In the genomic region with DNA sequence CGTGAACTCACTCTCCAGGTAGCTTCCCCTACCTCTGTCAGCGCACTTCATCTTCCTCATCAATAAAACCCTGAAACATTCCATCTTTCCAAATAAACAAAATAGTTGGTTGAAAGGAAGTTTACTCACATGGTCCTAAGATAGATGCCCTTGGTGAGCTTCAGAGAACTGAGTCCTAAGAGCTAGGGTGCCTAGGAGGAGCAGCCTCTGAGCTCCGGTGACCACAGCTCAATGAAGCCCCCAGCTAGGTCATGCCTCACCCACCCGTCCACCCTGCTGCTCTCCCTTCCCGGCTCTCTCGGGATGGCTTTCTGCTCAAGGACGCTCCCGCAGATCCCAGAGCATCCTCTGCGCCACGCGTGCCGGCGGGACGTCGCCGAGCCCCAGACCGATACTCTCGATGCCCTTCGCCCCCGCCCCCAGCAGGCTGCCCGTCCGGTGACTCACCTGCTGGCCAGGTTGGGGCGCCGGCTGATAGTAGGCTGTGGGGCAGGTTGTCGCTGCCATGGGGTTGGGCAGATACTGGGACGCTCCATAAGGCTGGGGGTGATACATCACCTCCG, we compare ENCODE assay signal across 8 cellular contexts. TPM values are rescaled to one million over a fixed set of nuclear protein-coding genes. Genes with fewer than 3 reads are reported as not detected.
A peak's percentile ranks its signal among the peaks of the same experiment; 100 is the strongest.
DNase-seq lines count a peak whose midpoint lies in the region; ATAC-seq and TF ChIP-seq lines count a peak whose summit lies in the region.

No MANE protein-coding gene starts in this region.

- POLR2A ChIA-PET in activated CD4-positive, alpha-beta memory T cell treated with anti-CD3 and anti-CD28 coated beads for 36 hours (lab: Charles Lee), result no interaction called here
- POLR2A ChIA-PET in activated CD4-positive, alpha-beta memory T cell treated with anti-CD3 and anti-CD28 coated beads, Interleukin-2, amount 10 ng/mL, durations not matched to agents 7 days and 5 days (lab: Charles Lee), result no interaction called here

- H3K4me1 ChIP-seq in ascending aorta (peaks cover 0 to 12% of the 10 kb centered on the region in 2 donors), tibial artery (peaks cover 0 to 41% (median 12%) of the 10 kb centered on the region in 4 donors)

- TF ChIP-seq CTCF in ascending aorta (IDR thresholded peaks at IDR 0.05) (no peak), tibial artery (IDR thresholded peaks at IDR 0.05) (no peak)

- H3K36me3 Mint-ChIP-seq in activated CD4-positive, alpha-beta memory T cell treated with anti-CD3 and anti-CD28 coated beads for 36 hours, result no peaks in the 10 kb centered on the region
- no peaks in the 10 kb centered on the region for H3K36me3 Mint-ChIP-seq in activated CD4-positive, alpha-beta memory T cell treated with anti-CD3 and anti-CD28 coated beads, Interleukin-2, amount 10 ng/mL, durations not matched to agents 7 days and 5 days (ENCODE audit: low read depth)

- H3K27ac ChIP-seq in ascending aorta, result peak overlapping the region; percentile 90 to 91
- peak overlapping the region; percentile 88 to 96 for H3K27ac ChIP-seq in tibial artery

- H3K36me3 ChIP-seq in ascending aorta (no peaks in the 10 kb centered on the region), tibial artery (no peaks in the 10 kb centered on the region)

- DNase-seq in activated CD4-positive, alpha-beta memory T cell treated with anti-CD3 and anti-CD28 coated beads for 36 hours, result peak; percentile 18
- no peak for DNase-seq in activated CD4-positive, alpha-beta memory T cell treated with anti-CD3 and anti-CD28 coated beads, Interleukin-2, amount 10 ng/mL, durations not matched to agents 7 days and 5 days
- DNase-seq in ascending aorta (ENCODE audit: low spot score in 2 of 2), result peak in 1 of 2 donors; percentile 81
- no peak for DNase-seq in left colon
- peak; percentile 42 to 72 for DNase-seq in tibial artery
- no peak for DNase-seq in dedifferentiated amniotic fluid mesenchymal stem cell (ENCODE audit: extremely low spot score)

- ATAC-seq in left colon (peak; percentile 11), GM21717 (IDR thresholded peaks at IDR 0.05; ENCODE audit: unreplicated experiment) (no peak), GM18868 (IDR thresholded peaks at IDR 0.05; ENCODE audit: unreplicated experiment) (no peak)

- no peak overlapping the region for H3K27ac Mint-ChIP-seq in activated CD4-positive, alpha-beta memory T cell treated with anti-CD3 and anti-CD28 coated beads for 36 hours
- no peak overlapping the region for H3K27ac Mint-ChIP-seq in activated CD4-positive, alpha-beta memory T cell treated with anti-CD3 and anti-CD28 coated beads, Interleukin-2, amount 10 ng/mL, durations not matched to agents 7 days and 5 days

- H3K9me3 ChIP-seq in ascending aorta (no peaks in the 10 kb centered on the region), tibial artery (no peaks in the 10 kb centered on the region)

- H3K4me1 Mint-ChIP-seq in activated CD4-positive, alpha-beta memory T cell treated with anti-CD3 and anti-CD28 coated beads for 36 hours (ENCODE audit: low read depth), result peaks cover 3% of the 10 kb centered on the region
- H3K4me1 Mint-ChIP-seq in activated CD4-positive, alpha-beta memory T cell treated with anti-CD3 and anti-CD28 coated beads, Interleukin-2, amount 10 ng/mL, durations not matched to agents 7 days and 5 days, result peaks cover 2% of the 10 kb centered on the region

- no peak overlapping the region for H3K4me3 Mint-ChIP-seq in activated CD4-positive, alpha-beta memory T cell treated with anti-CD3 and anti-CD28 coated beads for 36 hours
- H3K4me3 Mint-ChIP-seq in activated CD4-positive, alpha-beta memory T cell treated with anti-CD3 and anti-CD28 coated beads, Interleukin-2, amount 10 ng/mL, durations not matched to agents 7 days and 5 days, result no peak overlapping the region

- intact Hi-C loops in activated CD4-positive, alpha-beta memory T cell treated with anti-CD3 and anti-CD28 coated beads for 36 hours (cut with micrococcal nuclease), result no loop called here
- intact Hi-C loops in ascending aorta (cut with DNase I) (loop anchor here (2.0 kb wide), 4 partner anchors 53 to 237 kb away; partner anchors contain the start of gene CHMP2B), left colon (cut with DNase I, micrococcal nuclease) (no loop called here), tibial artery (cut with DNase I; ENCODE audit: low total_unique reads) (no loop called here)

- H3K4me3 ChIP-seq in ascending aorta (peak overlapping the region; percentile 65 to 89), tibial artery (peak overlapping the region; percentile 69 to 95)

- H3K27me3 Mint-ChIP-seq in activated CD4-positive, alpha-beta memory T cell treated with anti-CD3 and anti-CD28 coated beads for 36 hours, result peaks cover 14% of the 10 kb centered on the region
- H3K27me3 Mint-ChIP-seq in activated CD4-positive, alpha-beta memory T cell treated with anti-CD3 and anti-CD28 coated beads, Interleukin-2, amount 10 ng/mL, durations not matched to agents 7 days and 5 days, result peaks cover 21% of the 10 kb centered on the region

- CTCF ChIA-PET in activated CD4-positive, alpha-beta memory T cell treated with anti-CD3 and anti-CD28 coated beads for 36 hours (lab: Charles Lee), result no interaction called here
- CTCF ChIA-PET in activated CD4-positive, alpha-beta memory T cell treated with anti-CD3 and anti-CD28 coated beads, Interleukin-2, amount 10 ng/mL, durations not matched to agents 7 days and 5 days (lab: Charles Lee), result no interaction called here

- H3K9me3 Mint-ChIP-seq in activated CD4-positive, alpha-beta memory T cell treated with anti-CD3 and anti-CD28 coated beads for 36 hours, result no peaks in the 10 kb centered on the region
- no peaks in the 10 kb centered on the region for H3K9me3 Mint-ChIP-seq in activated CD4-positive, alpha-beta memory T cell treated with anti-CD3 and anti-CD28 coated beads, Interleukin-2, amount 10 ng/mL, durations not matched to agents 7 days and 5 days

- H3K27me3 ChIP-seq in ascending aorta (no peaks in the 10 kb centered on the region), tibial artery (no peaks in the 10 kb centered on the region)

RNA-seq across cellular contexts. Expression of gene VGLL3, which starts 0.7 kb away (rescaled TPM):
- total RNA-seq in activated CD4-positive, alpha-beta memory T cell treated with anti-CD3 and anti-CD28 coated beads for 36 hours, result not detected
- not detected for total RNA-seq in activated CD4-positive, alpha-beta memory T cell treated with anti-CD3 and anti-CD28 coated beads, Interleukin-2, amount 10 ng/mL, durations not matched to agents 7 days and 5 days
- total RNA-seq in ascending aorta, result 138 TPM
- 1 to 10 TPM; 1.2 to 5.1 TPM for total RNA-seq in left colon

Comparison
In these comparisons a context has a peak if more than half of its experiments do, and no peak if none do; other contexts are left out.
1. DNase-seq: peak in activated CD4-positive, alpha-beta memory T cell treated with anti-CD3 and anti-CD28 coated beads for 36 hours (single experiment) and tibial artery (2 of 2); none in activated CD4-positive, alpha-beta memory T cell treated with anti-CD3 and anti-CD28 coated beads, Interleukin-2, amount 10 ng/mL, durations not matched to agents 7 days and 5 days (single experiment), left colon (0 of 2) and dedifferentiated amniotic fluid mesenchymal stem cell (single experiment).
2. RNA of gene VGLL3, which starts 0.7 kb away (total RNA-seq): 138 TPM in ascending aorta (single experiment); 1.2 to 5.1 TPM in left colon, not detected in activated CD4-positive, alpha-beta memory T cell treated with anti-CD3 and anti-CD28 coated beads for 36 hours and not detected in activated CD4-positive, alpha-beta memory T cell treated with anti-CD3 and anti-CD28 coated beads, Interleukin-2, amount 10 ng/mL, durations not matched to agents 7 days and 5 days; every median in the first group is over 10 times any median in the second.